ENCODE assay signal across 8 cellular contexts in the genomic region with DNA sequence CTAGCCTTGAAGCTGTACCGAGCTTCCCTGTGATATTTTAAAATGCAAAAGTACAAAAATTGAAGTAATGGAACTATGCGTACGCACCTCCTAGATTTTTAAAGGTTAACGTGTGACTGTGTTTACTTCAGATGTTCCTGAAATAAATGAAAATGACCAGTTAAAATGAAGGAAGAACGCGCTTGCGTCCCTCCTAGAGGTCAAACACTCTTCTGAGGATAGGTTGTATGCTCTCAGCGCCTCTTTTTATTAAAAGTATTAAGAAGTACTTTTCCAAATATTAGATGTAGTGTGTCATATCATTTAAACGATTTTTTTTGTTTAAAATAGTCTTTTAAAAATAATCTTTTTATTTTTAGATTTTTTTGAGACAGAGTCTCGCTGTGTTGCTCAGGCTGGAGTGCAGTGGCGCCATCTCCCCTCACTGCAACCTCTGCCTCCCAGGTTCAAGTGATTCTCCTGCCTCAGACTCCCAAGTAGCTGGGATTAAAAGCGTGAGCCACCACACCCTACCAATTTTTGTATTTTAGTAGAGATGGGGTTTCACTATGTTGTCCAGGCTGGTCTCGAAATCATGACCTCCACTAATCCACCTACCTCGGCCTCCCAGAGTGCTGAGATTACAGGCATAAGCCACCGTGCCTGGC. TPM values are rescaled to one million over a fixed set of nuclear protein-coding genes. Genes with fewer than 3 reads are reported as not detected.
DNase-seq lines count a peak whose midpoint lies in the region; ATAC-seq, FAIRE-seq and TF ChIP-seq lines count a peak whose summit lies in the region.

No MANE protein-coding gene starts in this region.

- no peaks in the 10 kb centered on the region for H3K27me3 ChIP-seq in SK-N-SH (ENCODE audit: insufficient read depth)

- peak overlapping the region; percentile 89 to 98 for H3K27ac ChIP-seq in SK-N-SH (ENCODE audit: low read depth in 2 of 2, low read length in 1 of 2)

- no peak for FAIRE-seq in GM12891 (lab: Jason Lieb, UNC)

- no peak for TF ChIP-seq POLR2A in GM12891 (IDR thresholded peaks at IDR 0.05; ENCODE audit: low read depth, low read length)

- H3K4me3 ChIP-seq in SK-N-SH (ENCODE audit: low read depth in 2 of 2, low read length in 1 of 2) (peak overlapping the region; percentile 53 to 78), fibroblast of pulmonary artery (replicated peaks; ENCODE audit: low read depth, low read length) (peak overlapping the region; percentile 61), retinal pigment epithelial cell (ENCODE audit: low read length) (peak overlapping the region; percentile 77)

- H3K9me3 ChIP-seq in SK-N-SH: no peaks in the 10 kb centered on the region

- peaks cover 0 to 5% of the 10 kb centered on the region in 2 experiments for H3K36me3 ChIP-seq in SK-N-SH (replicated peaks in 1 of 2; ENCODE audit: control insufficient read depth in 1 of 2, insufficient read depth in 2 of 2, low read length in 1 of 2)

- TF ChIP-seq EP300 in SK-N-SH (IDR thresholded peaks at IDR 0.05; ENCODE audit: borderline replicate concordance in 1 of 2, low read depth in 1 of 2, low read length in 1 of 2): no peak

- POLR2A ChIA-PET in SK-N-SH (lab: Yijun Ruan, JAX): interaction anchor here (0.9 to 3.5 kb wide), 8 partner anchors 12 to 1140 kb away, joined by 4 to 67 read pairs (median 4); a partner anchor contains a TSS

- CTCF ChIA-PET in SK-N-SH (lab: Yijun Ruan, JAX): interaction anchor here (0.6 to 4.7 kb wide), 27 partner anchors 11 to 775 kb away, joined by 3 to 104 read pairs (median 5); partner anchors contain the start of gene SLC17A4

- peak overlapping the region; percentile 91 for H3K4me2 ChIP-seq in SK-N-SH

- DNase-seq in Right ventricle myocardium superior: no peak
- DNase-seq in Right ventricle myocardium inferior (ENCODE audit: missing footprints): no peak
- DNase-seq in SK-N-SH: peak; percentile 11
- no peak for DNase-seq in fibroblast of pulmonary artery (ENCODE audit: low read depth)
- DNase-seq in retinal pigment epithelial cell (ENCODE audit: low read depth): no peak
- no peak for DNase-seq in stimulated activated CD4-positive, alpha-beta T cell treated with anti-CD3 and anti-CD28 coated beads, Interleukin-12 subunit alpha, Interleukin-12 subunit beta, amount 100 ng/mL, for 4 hours
- no peak for DNase-seq in GM12891 (ENCODE audit: insufficient read length, low spot score)

- H3K9me2 ChIP-seq in SK-N-SH: no peaks in the 10 kb centered on the region

- H3F3A ChIP-seq in SK-N-SH (replicated peaks; ENCODE audit: insufficient read depth): peaks cover 15% of the 10 kb centered on the region

- H2AFZ ChIP-seq in SK-N-SH (ENCODE audit: low read depth): peak overlapping the region; percentile 93

- intact Hi-C loops in Right ventricle myocardium superior (cut with DNase I): no loop called here
- intact Hi-C loops in Right ventricle myocardium inferior (cut with DNase I): loop anchor here (5.0 kb wide), 1 partner anchor 271 kb away; no protein-coding TSS in a partner anchor

- H3K79me2 ChIP-seq in SK-N-SH (ENCODE audit: insufficient read depth): no peaks in the 10 kb centered on the region

- TF ChIP-seq CTCF in SK-N-SH (IDR thresholded peaks at IDR 0.05): no peak
- no peak for TF ChIP-seq CTCF in fibroblast of pulmonary artery (IDR thresholded peaks at IDR 0.05; ENCODE audit: low read length, missing control alignments)
- TF ChIP-seq CTCF in retinal pigment epithelial cell (conservative IDR thresholded peaks at IDR 0.05; ENCODE audit: low read depth, low read length): no peak

- peak overlapping the region; percentile 88 for H3K9ac ChIP-seq in SK-N-SH

- H4K20me1 ChIP-seq in SK-N-SH (ENCODE audit: insufficient read depth): no peaks in the 10 kb centered on the region

- H3K4me1 ChIP-seq in SK-N-SH (ENCODE audit: control insufficient read depth in 1 of 2, insufficient read depth in 2 of 2, low read depth in 1 of 2, low read length in 1 of 2): peaks cover 6 to 8% of the 10 kb centered on the region in 2 experiments; a peak in 3 of 4 replicates

- no peak for TF ChIP-seq RAD21 in SK-N-SH (IDR thresholded peaks at IDR 0.05; ENCODE audit: low read length)

- ATAC-seq in Right ventricle myocardium superior (ENCODE audit: poor library complexity): peak; percentile 4
- no peak for ATAC-seq in Right ventricle myocardium inferior
- no peak for ATAC-seq in GM21526 (IDR thresholded peaks at IDR 0.05; ENCODE audit: low FRiP score, unreplicated experiment)

- WGBS in SK-N-SH (ENCODE audit: low lambda C conversion rate): 24% methylated on average over 15 of the region's 15 CpGs

TF ChIP-seq in SK-N-SH, 30 proteins besides CTCF, POLR2A, EP300 and RAD21:
- TF ChIP-seq, protein P1, sequence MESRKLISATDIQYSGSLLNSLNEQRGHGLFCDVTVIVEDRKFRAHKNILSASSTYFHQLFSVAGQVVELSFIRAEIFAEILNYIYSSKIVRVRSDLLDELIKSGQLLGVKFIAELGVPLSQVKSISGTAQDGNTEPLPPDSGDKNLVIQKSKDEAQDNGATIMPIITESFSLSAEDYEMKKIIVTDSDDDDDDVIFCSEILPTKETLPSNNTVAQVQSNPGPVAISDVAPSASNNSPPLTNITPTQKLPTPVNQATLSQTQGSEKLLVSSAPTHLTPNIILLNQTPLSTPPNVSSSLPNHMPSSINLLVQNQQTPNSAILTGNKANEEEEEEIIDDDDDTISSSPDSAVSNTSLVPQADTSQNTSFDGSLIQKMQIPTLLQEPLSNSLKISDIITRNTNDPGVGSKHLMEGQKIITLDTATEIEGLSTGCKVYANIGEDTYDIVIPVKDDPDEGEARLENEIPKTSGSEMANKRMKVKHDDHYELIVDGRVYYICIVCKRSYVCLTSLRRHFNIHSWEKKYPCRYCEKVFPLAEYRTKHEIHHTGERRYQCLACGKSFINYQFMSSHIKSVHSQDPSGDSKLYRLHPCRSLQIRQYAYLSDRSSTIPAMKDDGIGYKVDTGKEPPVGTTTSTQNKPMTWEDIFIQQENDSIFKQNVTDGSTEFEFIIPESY (IDR thresholded peaks at IDR 0.05; ENCODE audit: borderline replicate concordance, low read depth): 0 out of 2 replicates have a peak, but pooled peaks have one; percentile 0
- TF ChIP-seq FOXM1 (IDR thresholded peaks at IDR 0.05; ENCODE audit: low read depth) (no peak), MXI1 (IDR thresholded peaks at IDR 0.05; ENCODE audit: low read depth, low read length) (no peak)
TF ChIP-seq in SK-N-SH: peak in this region for 1.

TF ChIP-seq in GM12891, 5 proteins besides CTCF, POLR2A, EP300 and RAD21:
- TF ChIP-seq TAF1 (IDR thresholded peaks at IDR 0.05; ENCODE audit: low read depth, low read length) (no peak), POU2F2 (IDR thresholded peaks at IDR 0.05; ENCODE audit: low read depth, low read length) (no peak), PAX5 (IDR thresholded peaks at IDR 0.05; ENCODE audit: insufficient read depth, low read length, severe bottlenecking) (no peak), POLR2AphosphoS5 (IDR thresholded peaks at IDR 0.05; ENCODE audit: low read depth, low read length) (no peak), SPI1 (IDR thresholded peaks at IDR 0.05; ENCODE audit: low read depth, low read length) (no peak)

RNA-seq across cellular contexts. Expression of gene TRIM38, which starts 30.6 kb away (rescaled TPM):
- total RNA-seq in Right ventricle myocardium superior (2.3 TPM), Right ventricle myocardium inferior (2.7 TPM)
- 0.62 and 0.88 TPM in 2 replicates for polyA plus RNA-seq in SK-N-SH (2012; rRNA removed)
- 0.55 and 0.62 TPM in 2 replicates for polyA plus RNA-seq in SK-N-SH (2012; cell fraction: cytosol; rRNA removed)
- 1.6 and 2.5 TPM in 2 replicates for polyA plus RNA-seq in SK-N-SH (2012; cell fraction: nucleus; rRNA removed)
- polyA plus RNA-seq in GM12891 (2012; ENCODE audit: low read depth, missing spikeins): 6.0 TPM
